ENCODE assay signal across 19 cellular contexts in the genomic region with DNA sequence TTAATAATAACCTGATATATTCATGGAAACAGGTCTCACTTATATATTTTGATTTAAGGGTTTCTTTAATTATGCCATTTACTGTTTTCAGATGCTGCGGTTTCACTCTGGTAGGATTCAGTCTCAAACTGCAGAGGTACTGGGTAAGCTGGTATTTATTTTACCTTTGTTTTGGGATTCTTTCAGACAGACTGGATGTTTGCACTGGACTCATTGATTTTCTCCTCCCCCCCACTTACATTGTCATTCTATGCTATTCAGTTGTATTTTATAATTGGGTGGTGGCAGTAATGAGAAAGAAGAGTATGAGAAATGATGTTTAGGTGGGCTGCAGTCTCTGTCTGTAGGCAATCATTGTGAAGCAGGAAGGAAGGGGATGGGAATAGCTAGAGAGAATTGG.
"Had no signal": no experiment of that assay in that cellular context is flagged by ENCODE, and none has a peak within 500 bp of the region (broad histone marks: within the 10 kb centered on the region; RNA-seq: fewer than 3 reads in every experiment).

No MANE protein-coding gene starts in this region.

- DNase-seq: activated CD4-positive, CD25-positive, alpha-beta regulatory T cell; activated naive CD4-positive, alpha-beta T cell treated with anti-CD3 and anti-CD28 coated beads for 36 hours; activated naive CD8-positive, alpha-beta T cell treated with anti-CD3 and anti-CD28 coated beads, Interleukin-2, amount 50 U/mL, for 24 hours; dermis blood vessel endothelial cell; effector memory CD8-positive, alpha-beta T cell; gastrocnemius medialis; left lung; naive thymus-derived CD8-positive, alpha-beta T cell; right cardiac atrium; upper lobe of left lung had no signal

- H3K27ac ChIP-seq: gastrocnemius medialis, prostate gland, upper lobe of left lung had no signal

- H3K36me3 Mint-ChIP-seq: memory B cell; naive thymus-derived CD8-positive, alpha-beta T cell had no signal

- H3K4me3 ChIP-seq: gastrocnemius medialis, left lung, prostate gland, smooth muscle cell, upper lobe of left lung had no signal

- H3K27ac Mint-ChIP-seq: activated CD4-positive, alpha-beta T cell treated with anti-CD3 and anti-CD28 coated beads, Interleukin-2, amount 10 ng/mL, durations not matched to agents 7 days and 5 days; activated naive CD4-positive, alpha-beta T cell treated with anti-CD3 and anti-CD28 coated beads for 36 hours; activated naive CD8-positive, alpha-beta T cell treated with anti-CD3 and anti-CD28 coated beads, Interleukin-2, amount 50 U/mL, for 24 hours; activated T-helper 17 cell treated with anti-CD3 and anti-CD28 coated beads, Interleukin-2, amount 50 U/mL, for 72 hours; effector memory CD8-positive, alpha-beta T cell; memory B cell; naive thymus-derived CD8-positive, alpha-beta T cell; stimulated activated naive CD8-positive, alpha-beta T cell treated with anti-CD3 and anti-CD28 coated beads, Interleukin-15, amount 100 ng/mL, for 72 hours had no signal

- H3K4me2 ChIP-seq: smooth muscle cell had no signal

- H3K4me1 Mint-ChIP-seq: activated T-helper 17 cell treated with anti-CD3 and anti-CD28 coated beads, Interleukin-2, amount 50 U/mL, for 72 hours; memory B cell; stimulated activated naive CD8-positive, alpha-beta T cell treated with anti-CD3 and anti-CD28 coated beads, Interleukin-15, amount 100 ng/mL, for 72 hours had no signal

- H3K9me3 Mint-ChIP-seq: activated naive CD4-positive, alpha-beta T cell treated with anti-CD3 and anti-CD28 coated beads for 36 hours; activated naive CD8-positive, alpha-beta T cell treated with anti-CD3 and anti-CD28 coated beads, Interleukin-2, amount 50 U/mL, for 24 hours; activated T-helper 17 cell treated with anti-CD3 and anti-CD28 coated beads, Interleukin-2, amount 50 U/mL, for 72 hours; memory B cell; naive thymus-derived CD8-positive, alpha-beta T cell; stimulated activated naive CD8-positive, alpha-beta T cell treated with anti-CD3 and anti-CD28 coated beads, Interleukin-15, amount 100 ng/mL, for 72 hours had no signal

- H3K9me3 ChIP-seq: gastrocnemius medialis, left lung, prostate gland, upper lobe of left lung had no signal

- FAIRE-seq: astrocyte, bronchial epithelial cell, keratinocyte had no signal

- H3K4me3 Mint-ChIP-seq: activated CD4-positive, alpha-beta T cell treated with anti-CD3 and anti-CD28 coated beads, Interleukin-2, amount 10 ng/mL, durations not matched to agents 7 days and 5 days; activated naive CD4-positive, alpha-beta T cell treated with anti-CD3 and anti-CD28 coated beads for 36 hours; activated naive CD8-positive, alpha-beta T cell treated with anti-CD3 and anti-CD28 coated beads, Interleukin-2, amount 50 U/mL, for 24 hours; activated T-helper 17 cell treated with anti-CD3 and anti-CD28 coated beads, Interleukin-2, amount 50 U/mL, for 72 hours; effector memory CD8-positive, alpha-beta T cell; memory B cell; naive thymus-derived CD8-positive, alpha-beta T cell; stimulated activated naive CD8-positive, alpha-beta T cell treated with anti-CD3 and anti-CD28 coated beads, Interleukin-15, amount 100 ng/mL, for 72 hours had no signal

- ATAC-seq: activated naive CD8-positive, alpha-beta T cell treated with anti-CD3 and anti-CD28 coated beads, Interleukin-2, amount 50 U/mL, for 24 hours; activated T-helper 17 cell treated with anti-CD3 and anti-CD28 coated beads, Interleukin-2, amount 50 U/mL, for 72 hours; effector memory CD8-positive, alpha-beta T cell; gastrocnemius medialis; left lung; naive thymus-derived CD8-positive, alpha-beta T cell; right cardiac atrium had no signal

- H3K27me3 Mint-ChIP-seq: effector memory CD8-positive, alpha-beta T cell had no signal

- H3K4me1 ChIP-seq: gastrocnemius medialis, prostate gland had no signal

- H3K36me3 ChIP-seq: gastrocnemius medialis, left lung, prostate gland, upper lobe of left lung had no signal

- H3K27me3 ChIP-seq: gastrocnemius medialis, left lung, upper lobe of left lung had no signal
